34 cellular contexts compared by ENCODE assay signal in the genomic region with DNA sequence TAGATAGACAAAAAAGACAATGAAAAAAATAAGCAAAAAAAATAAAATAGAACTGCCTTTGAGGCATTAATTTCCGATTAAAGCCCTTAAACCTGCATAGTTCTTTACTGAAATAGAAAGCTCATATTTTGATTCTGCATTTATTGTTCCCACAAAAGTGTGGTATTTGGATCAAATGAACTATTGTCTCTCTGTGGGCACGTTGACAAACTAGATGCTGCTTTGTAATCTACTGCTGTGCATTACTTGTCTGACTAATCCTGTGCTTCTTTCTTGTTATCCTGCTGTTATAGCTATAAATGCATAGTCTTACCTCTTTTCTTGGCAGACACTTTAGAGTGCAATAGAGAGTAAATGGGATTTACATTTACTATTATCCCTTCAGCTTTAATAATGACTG. TPM values are rescaled to one million over a fixed set of nuclear protein-coding genes. Genes with fewer than 3 reads are reported as not detected.
"Had no signal": no experiment of that assay in that cellular context is flagged by ENCODE, and none has a peak within 500 bp of the region (broad histone marks: within the 10 kb centered on the region; RNA-seq: fewer than 3 reads in every experiment).

No MANE protein-coding gene starts in this region.

- H3K36me3 Mint-ChIP-seq: activated CD4-positive, alpha-beta memory T cell treated with anti-CD3 and anti-CD28 coated beads for 36 hours; activated naive CD4-positive, alpha-beta T cell treated with anti-CD3 and anti-CD28 coated beads, Interleukin-2, amount 50 U/mL, for 72 hours had no signal

- H3K27me3 Mint-ChIP-seq: activated CD4-positive, alpha-beta memory T cell treated with anti-CD3 and anti-CD28 coated beads for 36 hours had no signal

- H3K9me3 ChIP-seq: Peyer's patch, SK-N-SH had no signal

- H3K27ac ChIP-seq: brain microvascular endothelial cell, KMS-11, Peyer's patch, SJSA1 had no signal

- DNase-seq: activated CD4-positive, alpha-beta memory T cell treated with anti-CD3 and anti-CD28 coated beads for 36 hours; activated CD4-positive, alpha-beta T cell treated with anti-CD3 and anti-CD28 coated beads for 4 hours; activated CD4-positive, alpha-beta T cell treated with anti-CD3 and anti-CD28 coated beads, Interleukin-2, amount 50 U/mL, for 1 hour; activated CD8-positive, alpha-beta memory T cell treated with anti-CD3 and anti-CD28 coated beads, Interleukin-2, amount 50 U/mL, for 4 hours; activated gamma-delta T cell treated with Interleukin-2 at 50 U/mL for 16 hours; activated naive CD4-positive, alpha-beta T cell treated with anti-CD3 and anti-CD28 coated beads for 36 hours; activated T-cell treated with anti-CD3 and anti-CD28 coated beads for 4 hours; activated T-cell treated with anti-CD3 and anti-CD28 coated beads, Interleukin-2, amount 50 U/mL, for 4 hours; amniotic stem cell; aorta; brain microvascular endothelial cell; central memory CD4-positive, alpha-beta T cell; MM.1S; MV-4-11; NCI-H1092; NCI-H1436 treated with DMSO at 0.1 percent for 48 hours; NCI-H1694 treated with DMSO at 0.1 percent for 48 hours; NCI-H2029 treated with DMSO at 0.1 percent for 48 hours; NCI-H2171; NCI-H446; NCI-H510A treated with DMSO at 0.1 percent for 48 hours; Peyer's patch; RPMI8226; SHP77 treated with DMSO at 0.1 percent for 48 hours; SK-N-SH had no signal

- H3K4me3 Mint-ChIP-seq: activated CD4-positive, alpha-beta memory T cell treated with anti-CD3 and anti-CD28 coated beads for 36 hours; activated naive CD4-positive, alpha-beta T cell treated with anti-CD3 and anti-CD28 coated beads for 36 hours; activated T-cell treated with anti-CD3 and anti-CD28 coated beads, Interleukin-2, amount 50 U/mL, for 4 hours; activated T-helper 1 cell treated with anti-CD3 and anti-CD28 coated beads, Interleukin-12 subunit alpha, Interleukin-12 subunit beta, Interleukin-2, Interleukin-4 antibody, amounts not matched to agents 30 ng/mL and 10 ng/mL and 1 ng/mL, durations not matched to agents 14 hours and 24 hours and 36 hours; T-helper 1 cell treated with Interleukin-12 subunit alpha and Interleukin-12 subunit beta and Interleukin-4 antibody, amounts not matched to agents 30 μg/mL and 1 μg/mL, for 36 hours; T-helper 2 cell treated with Interferon-gamma antibody and Interleukin-4, amounts not matched to agents 5 μg/mL and 100 μg/mL, for 36 hours had no signal

- H3K9me3 Mint-ChIP-seq: activated CD4-positive, alpha-beta memory T cell treated with anti-CD3 and anti-CD28 coated beads for 36 hours; activated naive CD4-positive, alpha-beta T cell treated with anti-CD3 and anti-CD28 coated beads for 36 hours; activated naive CD4-positive, alpha-beta T cell treated with anti-CD3 and anti-CD28 coated beads, Interleukin-2, amount 50 U/mL, for 72 hours; T-helper 2 cell treated with Interferon-gamma antibody and Interleukin-4, amounts not matched to agents 5 μg/mL and 100 μg/mL, for 36 hours had no signal

- H3K27ac Mint-ChIP-seq: activated CD4-positive, alpha-beta memory T cell treated with anti-CD3 and anti-CD28 coated beads for 36 hours; activated naive CD4-positive, alpha-beta T cell treated with anti-CD3 and anti-CD28 coated beads for 36 hours; activated naive CD4-positive, alpha-beta T cell treated with anti-CD3 and anti-CD28 coated beads, Interleukin-2, amount 50 U/mL, for 72 hours; activated T-helper 1 cell treated with anti-CD3 and anti-CD28 coated beads, Interleukin-12 subunit alpha, Interleukin-12 subunit beta, Interleukin-2, Interleukin-4 antibody, amounts not matched to agents 30 ng/mL and 10 ng/mL and 1 ng/mL, durations not matched to agents 14 hours and 24 hours and 36 hours; T-helper 1 cell treated with Interleukin-12 subunit alpha and Interleukin-12 subunit beta and Interleukin-4 antibody, amounts not matched to agents 30 μg/mL and 1 μg/mL, for 36 hours; T-helper 2 cell treated with Interferon-gamma antibody and Interleukin-4, amounts not matched to agents 5 μg/mL and 100 μg/mL, for 36 hours; WTC11 had no signal

- ATAC-seq: activated CD4-positive, CD25-positive, alpha-beta regulatory T cell treated with anti-CD3 and anti-CD28 coated beads, Interleukin-2, amount 50 U/mL, for 24 hours; activated naive CD4-positive, alpha-beta T cell treated with anti-CD3 and anti-CD28 coated beads, Interleukin-2, amount 50 U/mL, for 72 hours; activated T-cell treated with anti-CD3 and anti-CD28 coated beads, Interleukin-2, amount 50 U/mL, for 4 hours; WTC11 had no signal

- H3K27me3 ChIP-seq: brain microvascular endothelial cell, Peyer's patch, SJSA1 had no signal

RNA-seq across cellular contexts. Expression of gene C1orf141, which starts 49.4 kb away (rescaled TPM):
- total RNA-seq: activated T-helper 1 cell treated with anti-CD3 and anti-CD28 coated beads, Interleukin-12 subunit alpha, Interleukin-12 subunit beta, Interleukin-2, Interleukin-4 antibody, amounts not matched to agents 30 ng/mL and 10 ng/mL and 1 ng/mL, durations not matched to agents 14 hours and 24 hours and 36 hours; aorta; LHCN-M2; Peyer's patch; SJSA1; WTC11 had no signal
